In the genomic region with DNA sequence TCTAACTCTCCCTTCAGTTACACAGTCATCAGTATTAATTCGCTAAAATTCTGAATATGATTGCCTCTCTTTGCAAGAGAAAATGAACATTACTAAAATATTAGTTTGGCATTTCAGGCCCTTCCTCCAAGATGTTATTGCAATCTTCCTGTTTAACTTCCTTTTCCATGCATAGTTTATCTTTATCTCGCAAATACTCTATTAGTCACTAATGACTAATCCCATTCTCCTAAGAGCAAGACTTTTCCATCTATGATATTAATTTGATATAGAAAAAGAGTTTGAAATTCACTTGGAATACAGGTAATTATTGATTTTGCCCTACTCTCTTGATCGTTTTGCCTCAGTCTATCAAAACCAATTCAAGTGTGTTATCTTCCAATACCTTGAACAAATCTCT, we compare ENCODE assay signal across 17 cellular contexts. TPM values are rescaled to one million over a fixed set of nuclear protein-coding genes. Genes with fewer than 3 reads are reported as not detected.
A peak's percentile ranks its signal among the peaks of the same experiment; 100 is the strongest.
DNase-seq lines count a peak whose midpoint lies in the region; ATAC-seq and TF ChIP-seq lines count a peak whose summit lies in the region.
"Had no signal": no experiment of that assay in that cellular context is flagged by ENCODE, and none has a peak within 500 bp of the region (broad histone marks: within the 10 kb centered on the region; RNA-seq: fewer than 3 reads in every experiment).

No MANE protein-coding gene starts in this region.

- intact Hi-C loops in Caco-2 (cut with micrococcal nuclease; ENCODE audit: unreplicated experiment) = no loop called here

- H3K4me3 ChIP-seq in cardiac fibroblast (replicated peaks in 1 of 2; ENCODE audit: low read depth in 2 of 2, low read length in 2 of 2) = no peak overlapping the region
- H3K4me3 ChIP-seq in Caco-2 (ENCODE audit: low read depth, low read length) = no peak overlapping the region
- H3K4me3 ChIP-seq: gastrocnemius medialis, HAP-1, lower lobe of right lung, testis had no signal

- TF ChIP-seq CTCF in cardiac fibroblast (IDR thresholded peaks at IDR 0.05; ENCODE audit: low read depth, low read length) = no peak
- no peak for TF ChIP-seq CTCF in Caco-2 (IDR thresholded peaks at IDR 0.05; ENCODE audit: insufficient read depth in 1 of 2, low read depth in 1 of 2, low read length in 1 of 2, severe bottlenecking in 1 of 2, unreplicated experiment in 1 of 2)
- TF ChIP-seq CTCF in mesothelial cell of epicardium (IDR thresholded peaks at IDR 0.05; ENCODE audit: unreplicated experiment) = no peak

- H3K4me1 ChIP-seq in Caco-2 = peaks cover 3% of the 10 kb centered on the region; the same call in 1 of the 2 replicates
- H3K4me1 ChIP-seq: gastrocnemius medialis, HAP-1, lower lobe of right lung, testis had no signal

- no peaks in the 10 kb centered on the region for H3K9me3 ChIP-seq in Caco-2
- H3K9me3 ChIP-seq: gastrocnemius medialis, HAP-1, lower lobe of right lung, testis had no signal

- DNase-seq in COLO829 (ENCODE audit: low spot score) = peak; percentile 36
- peak; percentile 60 for DNase-seq in NCI-H226
- DNase-seq in cardiac fibroblast (ENCODE audit: low read depth in 2 of 2) = peak; percentile 42 to 57
- peak; percentile 57 for DNase-seq in kidney tubule cell (ENCODE audit: low spot score)
- DNase-seq in activated gamma-delta T cell treated with Interleukin-2 at 50 U/mL for 16 hours = no peak
- DNase-seq in Caco-2 = no peak
- no peak for DNase-seq in mesothelial cell of epicardium (ENCODE audit: low spot score in 2 of 2, unreplicated experiment in 2 of 2)
- DNase-seq: activated CD4-positive, alpha-beta memory T cell treated with anti-CD3 and anti-CD28 coated beads for 36 hours; activated T-cell treated with anti-CD3 and anti-CD28 coated beads, Interleukin-2, amount 50 U/mL, for 4 hours; effector CD4-positive, alpha-beta T cell; gastrocnemius medialis; lower lobe of right lung; naive B cell; testis had no signal

- H3K4me3 Mint-ChIP-seq in Caco-2 (ENCODE audit: unreplicated experiment) (no peak overlapping the region), mesothelial cell of epicardium (no peak overlapping the region)
- H3K4me3 Mint-ChIP-seq: activated CD4-positive, alpha-beta memory T cell treated with anti-CD3 and anti-CD28 coated beads for 36 hours; activated naive CD8-positive, alpha-beta T cell; activated T-cell treated with anti-CD3 and anti-CD28 coated beads, Interleukin-2, amount 50 U/mL, for 4 hours; naive B cell had no signal

- no peaks in the 10 kb centered on the region for H3K4me1 Mint-ChIP-seq in Caco-2 (ENCODE audit: low read depth, unreplicated experiment)
- peaks cover 15% of the 10 kb centered on the region for H3K4me1 Mint-ChIP-seq in mesothelial cell of epicardium
- H3K4me1 Mint-ChIP-seq: naive B cell had no signal

- H3K27ac Mint-ChIP-seq in Caco-2 (ENCODE audit: unreplicated experiment) (no peak overlapping the region), mesothelial cell of epicardium (no peak overlapping the region)
- H3K27ac Mint-ChIP-seq: activated CD4-positive, alpha-beta memory T cell treated with anti-CD3 and anti-CD28 coated beads for 36 hours; activated naive CD8-positive, alpha-beta T cell; naive B cell had no signal

- ATAC-seq in HG02884 (IDR thresholded peaks at IDR 0.05; ENCODE audit: unreplicated experiment) = no peak
- ATAC-seq: activated T-cell treated with anti-CD3 and anti-CD28 coated beads, Interleukin-2, amount 50 U/mL, for 4 hours; gastrocnemius medialis; lower lobe of right lung had no signal

- no peaks in the 10 kb centered on the region for H3K27me3 ChIP-seq in Caco-2 (replicated peaks; ENCODE audit: control insufficient read depth, insufficient read depth, low read length)
- H3K27me3 ChIP-seq: gastrocnemius medialis, testis had no signal

- no TSS peak for BruUV-seq in Caco-2 (replicated peaks; lab: Mats Ljungman, UMichigan)

- CTCF ChIA-PET in Caco-2 (lab: Charles Lee) = no interaction called here

- H3K36me3 Mint-ChIP-seq in Caco-2 (ENCODE audit: insufficient read depth, unreplicated experiment) (no peaks in the 10 kb centered on the region), mesothelial cell of epicardium (peaks cover 7% of the 10 kb centered on the region)
- H3K36me3 Mint-ChIP-seq: activated CD4-positive, alpha-beta memory T cell treated with anti-CD3 and anti-CD28 coated beads for 36 hours had no signal

- POLR2A ChIA-PET in Caco-2 (lab: Charles Lee) = no interaction called here

- H3K27me3 Mint-ChIP-seq in Caco-2 (ENCODE audit: insufficient read depth, unreplicated experiment) (no peaks in the 10 kb centered on the region), mesothelial cell of epicardium (ENCODE audit: low read depth) (no peaks in the 10 kb centered on the region)
- H3K27me3 Mint-ChIP-seq: activated CD4-positive, alpha-beta memory T cell treated with anti-CD3 and anti-CD28 coated beads for 36 hours; naive B cell had no signal

- H3K9me3 Mint-ChIP-seq in Caco-2 (ENCODE audit: unreplicated experiment) = peaks cover 14% of the 10 kb centered on the region
- H3K9me3 Mint-ChIP-seq in mesothelial cell of epicardium = peaks cover 10% of the 10 kb centered on the region

- no peaks in the 10 kb centered on the region for H3K36me3 ChIP-seq in Caco-2 (ENCODE audit: control insufficient read depth, insufficient read depth, low read length)
- H3K36me3 ChIP-seq: gastrocnemius medialis, HAP-1, lower lobe of right lung had no signal

RNA-seq across cellular contexts. Expression of a gene that starts 41.8 kb away (rescaled TPM):
- total RNA-seq in Caco-2 (2022) (55.1 and 55.4 TPM in 2 replicates), mesothelial cell of epicardium (43.4 to 50.4 TPM (median 44.4 TPM) in 3 replicates)

Comparison
In these comparisons a context has a peak if more than half of its experiments do, and no peak if none do; other contexts are left out.
1. DNase-seq: peak in COLO829 (single experiment), NCI-H226 (single experiment), cardiac fibroblast (2 of 2) and kidney tubule cell (single experiment); none in activated gamma-delta T cell treated with Interleukin-2 at 50 U/mL for 16 hours (single experiment), Caco-2 (0 of 2) and mesothelial cell of epicardium (0 of 2).